In the genomic region with DNA sequence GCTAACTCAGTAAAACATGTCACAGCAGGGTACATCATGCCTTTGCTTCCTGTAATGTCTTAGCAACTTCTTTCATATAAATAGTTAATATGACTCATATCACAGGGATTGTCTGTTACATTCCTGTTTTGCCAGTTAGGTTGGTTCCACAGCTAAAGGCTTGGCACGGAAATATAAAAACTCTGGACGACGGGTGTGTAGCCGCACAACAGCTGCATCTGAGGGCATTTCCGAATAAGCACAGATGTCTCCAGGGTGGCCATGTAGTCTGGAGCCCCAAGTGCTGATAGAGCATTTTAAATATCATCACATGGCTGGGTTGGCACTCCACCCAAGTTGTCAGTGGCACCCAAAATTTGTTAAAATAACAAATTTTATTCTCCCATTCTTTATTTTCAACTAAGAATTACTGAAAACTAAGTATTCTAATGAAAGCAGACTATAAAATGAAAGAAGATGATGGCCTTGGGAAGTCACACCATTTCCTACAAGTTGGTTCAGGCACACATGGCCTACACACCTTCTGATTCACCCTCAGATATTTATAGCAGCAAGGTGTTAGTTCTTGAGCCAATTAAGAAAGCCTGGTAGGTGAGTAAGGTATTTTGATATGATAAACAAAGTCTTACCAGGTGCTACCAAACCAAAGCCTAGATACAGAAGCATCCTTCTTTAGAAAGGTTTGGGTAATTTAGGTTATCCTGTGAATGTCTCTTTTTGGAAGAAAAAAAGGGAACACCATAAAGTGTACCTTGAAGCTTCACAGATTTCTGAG, we compare ENCODE assay signal across 8 cellular contexts.
DNase-seq lines count a peak whose midpoint lies in the region; ATAC-seq, FAIRE-seq and TF ChIP-seq lines count a peak whose summit lies in the region.

No MANE protein-coding gene starts in this region.

- H3K4me3 ChIP-seq in liver (ENCODE audit: low read depth in 1 of 3, low read length in 3 of 3) = no peak overlapping the region
- no peak overlapping the region for H3K4me3 ChIP-seq in HepG2 (replicated peaks in 1 of 3; ENCODE audit: insufficient read depth in 1 of 3, low read depth in 2 of 3, low read length in 3 of 3)
- no peak overlapping the region for H3K4me3 ChIP-seq in right atrium auricular region
- no peak overlapping the region for H3K4me3 ChIP-seq in tibial artery

- 73% methylated on average over 5 of the region's 5 CpGs for WGBS in liver
- whole genome bisulfite sequencing in HepG2 (ENCODE audit: low lambda C conversion rate) = 24% methylated on average over 5 of the region's 5 CpGs

- H3K36me3 Mint-ChIP-seq in activated T-helper 1 cell treated with anti-CD3 and anti-CD28 coated beads, Interleukin-12 subunit alpha, Interleukin-12 subunit beta, Interleukin-2, Interleukin-4 antibody, amounts not matched to agents 30 ng/mL and 10 ng/mL and 1 ng/mL, durations not matched to agents 14 hours and 24 hours and 36 hours (ENCODE audit: low read depth) = peaks cover 9% of the 10 kb centered on the region

- H3K27ac ChIP-seq in liver (ENCODE audit: low read depth in 1 of 2, low read length in 2 of 2) = no peak overlapping the region
- no peak overlapping the region for H3K27ac ChIP-seq in HepG2 (ENCODE audit: extremely low read length, insufficient read depth, low read length)
- peak overlapping the region; percentile 51 to 70 for H3K27ac ChIP-seq in right atrium auricular region
- peak overlapping the region; percentile 29 to 34 for H3K27ac ChIP-seq in tibial artery

- peaks cover 15% of the 10 kb centered on the region for H3K9me3 Mint-ChIP-seq in activated T-helper 1 cell treated with anti-CD3 and anti-CD28 coated beads, Interleukin-12 subunit alpha, Interleukin-12 subunit beta, Interleukin-2, Interleukin-4 antibody, amounts not matched to agents 30 ng/mL and 10 ng/mL and 1 ng/mL, durations not matched to agents 14 hours and 24 hours and 36 hours

- no peaks in the 10 kb centered on the region for H3K36me3 ChIP-seq in liver (ENCODE audit: control insufficient read depth in 4 of 4, insufficient read depth in 3 of 4, low read depth in 1 of 4, low read length in 3 of 4)
- H3K36me3 ChIP-seq in HepG2 (replicated peaks in 1 of 2; ENCODE audit: control insufficient read depth in 1 of 2, insufficient read depth in 2 of 2, low read length in 2 of 2) = no peaks in the 10 kb centered on the region
- no peaks in the 10 kb centered on the region for H3K36me3 ChIP-seq in right atrium auricular region
- no peaks in the 10 kb centered on the region for H3K36me3 ChIP-seq in tibial artery

- H3K4me2 ChIP-seq in HepG2 (ENCODE audit: low read depth, low read length) = no peak overlapping the region

- peak overlapping the region; percentile 83 for H3K27ac Mint-ChIP-seq in activated T-helper 1 cell treated with anti-CD3 and anti-CD28 coated beads, Interleukin-12 subunit alpha, Interleukin-12 subunit beta, Interleukin-2, Interleukin-4 antibody, amounts not matched to agents 30 ng/mL and 10 ng/mL and 1 ng/mL, durations not matched to agents 14 hours and 24 hours and 36 hours

- H3K9ac ChIP-seq in liver (ENCODE audit: low read depth in 1 of 2, low read length in 2 of 2) (no peak overlapping the region), HepG2 (ENCODE audit: insufficient read depth, low read depth, low read length) (no peak overlapping the region)

- TF ChIP-seq RAD21 in liver (IDR thresholded peaks at IDR 0.05) (no peak), HepG2 (CRISPR knock-in tag; IDR thresholded peaks at IDR 0.05) (no peak)

- no peaks in the 10 kb centered on the region for H3K79me2 ChIP-seq in HepG2 (ENCODE audit: insufficient read depth, low read length)

- TF ChIP-seq EP300 in HepG2 (IDR thresholded peaks at IDR 0.05; ENCODE audit: low read depth in 2 of 2, low read length in 2 of 2) = no peak
- no peak for TF ChIP-seq EP300 in HepG2 (CRISPR knock-in tag; IDR thresholded peaks at IDR 0.05; ENCODE audit: borderline replicate concordance)

- H3K9me3 ChIP-seq in liver (ENCODE audit: control insufficient read depth in 4 of 4, low read length in 3 of 4) = no peaks in the 10 kb centered on the region
- no peaks in the 10 kb centered on the region for H3K9me3 ChIP-seq in HepG2 (ENCODE audit: low read length)
- no peaks in the 10 kb centered on the region for H3K9me3 ChIP-seq in right atrium auricular region
- H3K9me3 ChIP-seq in tibial artery = no peaks in the 10 kb centered on the region

- intact Hi-C loops in HepG2 (cut with micrococcal nuclease; ENCODE audit: unreplicated experiment) (no loop called here), tibial artery (cut with DNase I; ENCODE audit: low total_unique reads) (no loop called here)
- intact Hi-C loops in activated T-helper 1 cell treated with anti-CD3 and anti-CD28 coated beads, Interleukin-12 subunit alpha, Interleukin-12 subunit beta, Interleukin-2, Interleukin-4 antibody, amounts not matched to agents 30 ng/mL and 10 ng/mL and 1 ng/mL, durations not matched to agents 14 hours and 24 hours and 36 hours (cut with micrococcal nuclease) = no loop called here

- peaks cover 93% of the 10 kb centered on the region for H3K4me1 Mint-ChIP-seq in activated T-helper 1 cell treated with anti-CD3 and anti-CD28 coated beads, Interleukin-12 subunit alpha, Interleukin-12 subunit beta, Interleukin-2, Interleukin-4 antibody, amounts not matched to agents 30 ng/mL and 10 ng/mL and 1 ng/mL, durations not matched to agents 14 hours and 24 hours and 36 hours (ENCODE audit: low read depth)

- TF ChIP-seq POLR2A in HepG2 (IDR thresholded peaks at IDR 0.05; ENCODE audit: insufficient read depth in 1 of 2, low read depth in 2 of 2, low read length in 2 of 2) = no peak

- H3K27me3 ChIP-seq in liver (ENCODE audit: control insufficient read depth in 4 of 4, insufficient read depth in 4 of 4, low read length in 3 of 4) (no peaks in the 10 kb centered on the region), HepG2 (ENCODE audit: control insufficient read depth in 1 of 2, insufficient read depth in 2 of 2, low read length in 2 of 2) (no peaks in the 10 kb centered on the region; a peak in 1 of 5 replicates), right atrium auricular region (no peaks in the 10 kb centered on the region), tibial artery (no peaks in the 10 kb centered on the region)

- POLR2A ChIA-PET in HepG2 (lab: Yijun Ruan, JAX) = no interaction called here

- no peak overlapping the region for H3K4me3 Mint-ChIP-seq in activated T-helper 1 cell treated with anti-CD3 and anti-CD28 coated beads, Interleukin-12 subunit alpha, Interleukin-12 subunit beta, Interleukin-2, Interleukin-4 antibody, amounts not matched to agents 30 ng/mL and 10 ng/mL and 1 ng/mL, durations not matched to agents 14 hours and 24 hours and 36 hours

- no TSS peak for BruUV-seq in HepG2 (replicated peaks; lab: Mats Ljungman, UMichigan)

- H2AFZ ChIP-seq in HepG2 (ENCODE audit: low read length) = no peak overlapping the region

- ATAC-seq in HepG2 = no peak
- ATAC-seq in HG03520 (IDR thresholded peaks at IDR 0.05; ENCODE audit: unreplicated experiment) = peak; percentile 10

- H4K20me1 ChIP-seq in HepG2 (ENCODE audit: insufficient read depth, low read length) = no peaks in the 10 kb centered on the region

- in situ Hi-C loops in HepG2 (cut with HindIII; ENCODE audit: extremely low pct_ligation_motif_present, low pct_unique_long_range_greater_than_20kb) = no loop called here

- DNase-seq in HepG2 (ENCODE audit: low spot score) = no peak
- no peak for DNase-seq in activated T-helper 1 cell treated with anti-CD3 and anti-CD28 coated beads, Interleukin-12 subunit alpha, Interleukin-12 subunit beta, Interleukin-2, Interleukin-4 antibody, amounts not matched to agents 30 ng/mL and 10 ng/mL and 1 ng/mL, durations not matched to agents 14 hours and 24 hours and 36 hours (ENCODE audit: low spot score)
- no peak for DNase-seq in right atrium auricular region (ENCODE audit: low spot score)
- peak in 1 of 2 donors; percentile 44 for DNase-seq in tibial artery
- no peak for DNase-seq in NCI-H345 (lab: John Stamatoyannopoulos, UW)
- DNase-seq in SHP77 treated with DMSO at 0.1 percent for 48 hours (lab: John Stamatoyannopoulos, UW) = no peak

- CTCF ChIA-PET in HepG2 (lab: Yijun Ruan, JAX; ENCODE audit: low intra/inter-chr PET ratio, low total read pairs) = no interaction called here

- TF ChIP-seq CTCF in liver (IDR thresholded peaks at IDR 0.05; ENCODE audit: low read depth, low read length, missing input control) (no peak), HepG2 (CRISPR knock-in tag; IDR thresholded peaks at IDR 0.05) (no peak), right atrium auricular region (IDR thresholded peaks at IDR 0.05) (no peak), tibial artery (IDR thresholded peaks at IDR 0.05) (no peak)

- H3K4me1 ChIP-seq in liver (ENCODE audit: control insufficient read depth in 4 of 4, insufficient read depth in 4 of 4, low read length in 3 of 4) (no peaks in the 10 kb centered on the region), HepG2 (ENCODE audit: insufficient read depth, low read length) (no peaks in the 10 kb centered on the region), right atrium auricular region (peaks cover 0 to 30% of the 10 kb centered on the region in 2 donors), tibial artery (peaks cover 0 to 24% (median 21%) of the 10 kb centered on the region in 4 donors)

- no peak for FAIRE-seq in HepG2 (lab: Jason Lieb, UNC)

- H3K27me3 Mint-ChIP-seq in activated T-helper 1 cell treated with anti-CD3 and anti-CD28 coated beads, Interleukin-12 subunit alpha, Interleukin-12 subunit beta, Interleukin-2, Interleukin-4 antibody, amounts not matched to agents 30 ng/mL and 10 ng/mL and 1 ng/mL, durations not matched to agents 14 hours and 24 hours and 36 hours (ENCODE audit: insufficient read depth) = no peaks in the 10 kb centered on the region

TF ChIP-seq in liver, 16 proteins besides CTCF, POLR2A, EP300 and RAD21 (continues in another document):
- TF ChIP-seq, protein P1, sequence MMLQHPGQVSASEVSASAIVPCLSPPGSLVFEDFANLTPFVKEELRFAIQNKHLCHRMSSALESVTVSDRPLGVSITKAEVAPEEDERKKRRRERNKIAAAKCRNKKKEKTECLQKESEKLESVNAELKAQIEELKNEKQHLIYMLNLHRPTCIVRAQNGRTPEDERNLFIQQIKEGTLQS (IDR thresholded peaks at IDR 0.05) = no peak
- TF ChIP-seq RXRA (IDR thresholded peaks at IDR 0.05) (no peak), SP1 (IDR thresholded peaks at IDR 0.05) (peak; percentile 7), NR2F2 (IDR thresholded peaks at IDR 0.05) (no peak), JUND (IDR thresholded peaks at IDR 0.05) (peak in 1 of 2 donors; percentile 32)

TF ChIP-seq in HepG2, 621 proteins besides CTCF, POLR2A, EP300 and RAD21 (continues in another document):
- TF ChIP-seq KLF11 (CRISPR knock-in tag; IDR thresholded peaks at IDR 0.05) (no peak), ZNF510 (CRISPR knock-in tag; IDR thresholded peaks at IDR 0.05; ENCODE audit: low read depth) (no peak), PCBP1 (IDR thresholded peaks at IDR 0.05; ENCODE audit: borderline replicate concordance, low read depth, low read length) (no peak), SKI (IDR thresholded peaks at IDR 0.05; ENCODE audit: partially characterized antibody) (no peak), CHCHD3 (CRISPR knock-in tag; IDR thresholded peaks at IDR 0.05) (no peak), MED8 (CRISPR knock-in tag; IDR thresholded peaks at IDR 0.05; ENCODE audit: insufficient replicate concordance) (no peak), BORCS8-MEF2B (CRISPR knock-in tag; IDR thresholded peaks at IDR 0.05) (no peak), PAX8 (CRISPR knock-in tag; IDR thresholded peaks at IDR 0.05; ENCODE audit: borderline replicate concordance) (no peak)

Comparison
In these comparisons a context has a peak if more than half of its experiments do, and no peak if none do; other contexts are left out.
1. H3K27ac ChIP-seq: peak in right atrium auricular region (2 of 2) and tibial artery (2 of 2); none in liver (0 of 2) and HepG2 (single experiment).